ENCODE assay signal across 1 cellular context in the genomic region with DNA sequence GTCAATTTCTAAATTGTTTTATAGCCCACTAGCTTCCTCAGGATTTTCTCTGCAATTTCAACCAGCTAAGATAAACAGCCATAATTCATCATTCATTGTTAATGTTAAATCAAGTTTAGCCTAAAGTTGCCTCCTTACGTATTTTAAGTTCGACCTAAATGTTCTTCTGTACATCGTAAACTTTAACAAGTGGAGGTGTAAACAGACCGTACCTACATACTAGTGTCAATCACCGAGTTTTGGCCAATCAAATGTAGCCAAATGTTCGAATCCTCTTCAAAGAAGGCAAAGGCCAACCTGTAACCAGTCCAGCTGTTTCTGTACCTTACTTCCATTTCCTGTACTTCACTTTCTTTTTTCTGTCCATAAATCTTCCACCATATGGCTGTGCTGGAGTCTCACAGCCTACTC.
TF ChIP-seq lines count a peak whose summit lies in the region.

No MANE protein-coding gene starts in this region.

TF ChIP-seq in HEK293, 187 proteins besides CTCF, POLR2A, EP300 and RAD21 (continued from another document):
- TF ChIP-seq, protein P1, sequence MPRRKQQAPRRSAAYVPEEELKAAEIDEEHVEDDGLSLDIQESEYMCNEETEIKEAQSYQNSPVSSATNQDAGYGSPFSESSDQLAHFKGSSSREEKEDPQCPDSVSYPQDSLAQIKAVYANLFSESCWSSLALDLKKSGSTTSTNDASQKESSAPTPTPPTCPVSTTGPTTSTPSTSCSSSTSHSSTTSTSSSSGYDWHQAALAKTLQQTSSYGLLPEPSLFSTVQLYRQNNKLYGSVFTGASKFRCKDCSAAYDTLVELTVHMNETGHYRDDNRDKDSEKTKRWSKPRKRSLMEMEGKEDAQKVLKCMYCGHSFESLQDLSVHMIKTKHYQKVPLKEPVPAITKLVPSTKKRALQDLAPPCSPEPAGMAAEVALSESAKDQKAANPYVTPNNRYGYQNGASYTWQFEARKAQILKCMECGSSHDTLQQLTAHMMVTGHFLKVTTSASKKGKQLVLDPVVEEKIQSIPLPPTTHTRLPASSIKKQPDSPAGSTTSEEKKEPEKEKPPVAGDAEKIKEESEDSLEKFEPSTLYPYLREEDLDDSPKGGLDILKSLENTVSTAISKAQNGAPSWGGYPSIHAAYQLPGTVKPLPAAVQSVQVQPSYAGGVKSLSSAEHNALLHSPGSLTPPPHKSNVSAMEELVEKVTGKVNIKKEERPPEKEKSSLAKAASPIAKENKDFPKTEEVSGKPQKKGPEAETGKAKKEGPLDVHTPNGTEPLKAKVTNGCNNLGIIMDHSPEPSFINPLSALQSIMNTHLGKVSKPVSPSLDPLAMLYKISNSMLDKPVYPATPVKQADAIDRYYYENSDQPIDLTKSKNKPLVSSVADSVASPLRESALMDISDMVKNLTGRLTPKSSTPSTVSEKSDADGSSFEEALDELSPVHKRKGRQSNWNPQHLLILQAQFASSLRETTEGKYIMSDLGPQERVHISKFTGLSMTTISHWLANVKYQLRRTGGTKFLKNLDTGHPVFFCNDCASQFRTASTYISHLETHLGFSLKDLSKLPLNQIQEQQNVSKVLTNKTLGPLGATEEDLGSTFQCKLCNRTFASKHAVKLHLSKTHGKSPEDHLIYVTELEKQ (tag by site-specific recombination; IDR thresholded peaks at IDR 0.05; ENCODE audit: borderline replicate concordance) = peak; percentile 66; the same call in 1 of the 2 replicates
- TF ChIP-seq ZNF654 (tag by site-specific recombination; IDR thresholded peaks at IDR 0.05; ENCODE audit: low read depth) = 0 out of 2 replicates have a peak, but pooled peaks have one; percentile 12
- TF ChIP-seq ZNF146 (tag by site-specific recombination; IDR thresholded peaks at IDR 0.05) = no peak
